In genomic region chr19:2479556-2480194, GRCh38 we compare ENCODE assay signal across 1 cellular context.
TF ChIP-seq lines count a peak whose summit lies in the region.

No MANE protein-coding gene starts in this region.

TF ChIP-seq in GM12878, 131 proteins besides CTCF, POLR2A, EP300 and RAD21 (continued from another document and continues in another):
- TF ChIP-seq CBX3 (IDR thresholded peaks at IDR 0.05; ENCODE audit: borderline replicate concordance, low read depth) (no peak), TCF7 (IDR thresholded peaks at IDR 0.05; ENCODE audit: borderline replicate concordance) (no peak), GABPA (IDR thresholded peaks at IDR 0.05; ENCODE audit: low read depth) (no peak), WRNIP1 (IDR thresholded peaks at IDR 0.05; ENCODE audit: borderline replicate concordance, low read depth, low read length) (no peak), ZBTB11 (CRISPR knock-in tag; IDR thresholded peaks at IDR 0.05) (0 out of 2 replicates have a peak, but pooled peaks have one; percentile 6), ZNF384 (IDR thresholded peaks at IDR 0.05; ENCODE audit: borderline replicate concordance, low read depth, low read length) (no peak), TCF12 (IDR thresholded peaks at IDR 0.05; ENCODE audit: low read depth, low read length) (peak; percentile 80), BACH1 (IDR thresholded peaks at IDR 0.05; ENCODE audit: borderline replicate concordance) (peak; percentile 7; the same call in 1 of the 2 replicates), TARDBP (IDR thresholded peaks at IDR 0.05; ENCODE audit: borderline replicate concordance) (no peak), HSF1 (IDR thresholded peaks at IDR 0.05; ENCODE audit: low read depth, low read length) (no peak), POLR2AphosphoS2 (IDR thresholded peaks at IDR 0.05; ENCODE audit: low read depth, low read length) (no peak), SREBF2 (IDR thresholded peaks at IDR 0.05; ENCODE audit: low read length) (no peak), ZNF207 (IDR thresholded peaks at IDR 0.05; ENCODE audit: borderline replicate concordance) (no peak), IKZF1 (conservative IDR thresholded peaks at IDR 0.05) (no peak), SMARCA5 (IDR thresholded peaks at IDR 0.05) (peak; percentile 52; the same call in 1 of the 2 replicates), BRCA1 (IDR thresholded peaks at IDR 0.05; ENCODE audit: low read depth, low read length) (no peak), SUZ12 (IDR thresholded peaks at IDR 0.05; ENCODE audit: unreplicated experiment) (no peak), BMI1 (IDR thresholded peaks at IDR 0.05; ENCODE audit: borderline replicate concordance) (no peak), ATF2 (IDR thresholded peaks at IDR 0.05; ENCODE audit: low read length) (no peak), EZH2 (IDR thresholded peaks at IDR 0.05; ENCODE audit: borderline replicate concordance, control insufficient read depth, low read depth, low read length) (no peak), NR2F1 (conservative IDR thresholded peaks at IDR 0.05) (no peak), GATAD2B (conservative IDR thresholded peaks at IDR 0.05; ENCODE audit: low read depth) (no peak), TCF3 (IDR thresholded peaks at IDR 0.05; ENCODE audit: borderline replicate concordance, insufficient read depth, low read depth, low read length) (peak; percentile 75; the same call in 1 of the 2 replicates), CREM (IDR thresholded peaks at IDR 0.05; ENCODE audit: low read depth) (no peak; the same call in 1 of the 2 replicates), SMC3 (IDR thresholded peaks at IDR 0.05; ENCODE audit: borderline replicate concordance, low read length) (peak; percentile 1; the same call in 1 of the 2 replicates), PKNOX1 (IDR thresholded peaks at IDR 0.05) (no peak; the same call in 1 of the 2 replicates), MTA3 (IDR thresholded peaks at IDR 0.05; ENCODE audit: borderline replicate concordance, low read length) (no peak), ATF7 (IDR thresholded peaks at IDR 0.05; ENCODE audit: low read depth) (0 out of 2 replicates have a peak, but pooled peaks have one; percentile 7), MEF2B (IDR thresholded peaks at IDR 0.05; ENCODE audit: partially characterized antibody, poor library complexity, severe bottlenecking) (peak; percentile 23), PAX5 (IDR thresholded peaks at IDR 0.05; ENCODE audit: borderline replicate concordance, low read depth, low read length) (peak; percentile 5; the same call in 1 of the 2 replicates), NRF1 (conservative IDR thresholded peaks at IDR 0.05; ENCODE audit: low read depth, low read length) (no peak), POLR2AphosphoS5 (IDR thresholded peaks at IDR 0.05; ENCODE audit: low read length) (peak; percentile 84), IRF5 (IDR thresholded peaks at IDR 0.05; ENCODE audit: borderline replicate concordance) (no peak), SMAD5 (IDR thresholded peaks at IDR 0.05; ENCODE audit: low read depth) (no peak), ASH2L (IDR thresholded peaks at IDR 0.05; ENCODE audit: borderline replicate concordance, low read depth) (no peak), YY1 (IDR thresholded peaks at IDR 0.05; ENCODE audit: low read depth, low read length) (no peak)
- TF ChIP-seq, protein P1, sequence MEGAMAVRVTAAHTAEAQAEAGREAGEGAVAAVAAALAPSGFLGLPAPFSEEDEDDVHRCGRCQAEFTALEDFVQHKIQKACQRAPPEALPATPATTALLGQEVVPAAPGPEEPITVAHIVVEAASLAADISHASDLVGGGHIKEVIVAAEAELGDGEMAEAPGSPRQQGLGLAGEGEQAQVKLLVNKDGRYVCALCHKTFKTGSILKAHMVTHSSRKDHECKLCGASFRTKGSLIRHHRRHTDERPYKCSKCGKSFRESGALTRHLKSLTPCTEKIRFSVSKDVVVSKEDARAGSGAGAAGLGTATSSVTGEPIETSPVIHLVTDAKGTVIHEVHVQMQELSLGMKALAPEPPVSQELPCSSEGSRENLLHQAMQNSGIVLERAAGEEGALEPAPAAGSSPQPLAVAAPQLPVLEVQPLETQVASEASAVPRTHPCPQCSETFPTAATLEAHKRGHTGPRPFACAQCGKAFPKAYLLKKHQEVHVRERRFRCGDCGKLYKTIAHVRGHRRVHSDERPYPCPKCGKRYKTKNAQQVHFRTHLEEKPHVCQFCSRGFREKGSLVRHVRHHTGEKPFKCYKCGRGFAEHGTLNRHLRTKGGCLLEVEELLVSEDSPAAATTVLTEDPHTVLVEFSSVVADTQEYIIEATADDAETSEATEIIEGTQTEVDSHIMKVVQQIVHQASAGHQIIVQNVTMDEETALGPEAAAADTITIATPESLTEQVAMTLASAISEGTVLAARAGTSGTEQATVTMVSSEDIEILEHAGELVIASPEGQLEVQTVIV (IDR thresholded peaks at IDR 0.05; ENCODE audit: borderline replicate concordance, partially characterized antibody) = no peak
- TF ChIP-seq, protein P2, sequence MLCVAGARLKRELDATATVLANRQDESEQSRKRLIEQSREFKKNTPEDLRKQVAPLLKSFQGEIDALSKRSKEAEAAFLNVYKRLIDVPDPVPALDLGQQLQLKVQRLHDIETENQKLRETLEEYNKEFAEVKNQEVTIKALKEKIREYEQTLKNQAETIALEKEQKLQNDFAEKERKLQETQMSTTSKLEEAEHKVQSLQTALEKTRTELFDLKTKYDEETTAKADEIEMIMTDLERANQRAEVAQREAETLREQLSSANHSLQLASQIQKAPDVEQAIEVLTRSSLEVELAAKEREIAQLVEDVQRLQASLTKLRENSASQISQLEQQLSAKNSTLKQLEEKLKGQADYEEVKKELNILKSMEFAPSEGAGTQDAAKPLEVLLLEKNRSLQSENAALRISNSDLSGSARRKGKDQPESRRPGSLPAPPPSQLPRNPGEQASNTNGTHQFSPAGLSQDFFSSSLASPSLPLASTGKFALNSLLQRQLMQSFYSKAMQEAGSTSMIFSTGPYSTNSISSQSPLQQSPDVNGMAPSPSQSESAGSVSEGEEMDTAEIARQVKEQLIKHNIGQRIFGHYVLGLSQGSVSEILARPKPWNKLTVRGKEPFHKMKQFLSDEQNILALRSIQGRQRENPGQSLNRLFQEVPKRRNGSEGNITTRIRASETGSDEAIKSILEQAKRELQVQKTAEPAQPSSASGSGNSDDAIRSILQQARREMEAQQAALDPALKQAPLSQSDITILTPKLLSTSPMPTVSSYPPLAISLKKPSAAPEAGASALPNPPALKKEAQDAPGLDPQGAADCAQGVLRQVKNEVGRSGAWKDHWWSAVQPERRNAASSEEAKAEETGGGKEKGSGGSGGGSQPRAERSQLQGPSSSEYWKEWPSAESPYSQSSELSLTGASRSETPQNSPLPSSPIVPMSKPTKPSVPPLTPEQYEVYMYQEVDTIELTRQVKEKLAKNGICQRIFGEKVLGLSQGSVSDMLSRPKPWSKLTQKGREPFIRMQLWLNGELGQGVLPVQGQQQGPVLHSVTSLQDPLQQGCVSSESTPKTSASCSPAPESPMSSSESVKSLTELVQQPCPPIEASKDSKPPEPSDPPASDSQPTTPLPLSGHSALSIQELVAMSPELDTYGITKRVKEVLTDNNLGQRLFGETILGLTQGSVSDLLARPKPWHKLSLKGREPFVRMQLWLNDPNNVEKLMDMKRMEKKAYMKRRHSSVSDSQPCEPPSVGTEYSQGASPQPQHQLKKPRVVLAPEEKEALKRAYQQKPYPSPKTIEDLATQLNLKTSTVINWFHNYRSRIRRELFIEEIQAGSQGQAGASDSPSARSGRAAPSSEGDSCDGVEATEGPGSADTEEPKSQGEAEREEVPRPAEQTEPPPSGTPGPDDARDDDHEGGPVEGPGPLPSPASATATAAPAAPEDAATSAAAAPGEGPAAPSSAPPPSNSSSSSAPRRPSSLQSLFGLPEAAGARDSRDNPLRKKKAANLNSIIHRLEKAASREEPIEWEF (IDR thresholded peaks at IDR 0.05; ENCODE audit: insufficient replicate concordance, low read depth, low read length) = no peak
- TF ChIP-seq, protein P3, sequence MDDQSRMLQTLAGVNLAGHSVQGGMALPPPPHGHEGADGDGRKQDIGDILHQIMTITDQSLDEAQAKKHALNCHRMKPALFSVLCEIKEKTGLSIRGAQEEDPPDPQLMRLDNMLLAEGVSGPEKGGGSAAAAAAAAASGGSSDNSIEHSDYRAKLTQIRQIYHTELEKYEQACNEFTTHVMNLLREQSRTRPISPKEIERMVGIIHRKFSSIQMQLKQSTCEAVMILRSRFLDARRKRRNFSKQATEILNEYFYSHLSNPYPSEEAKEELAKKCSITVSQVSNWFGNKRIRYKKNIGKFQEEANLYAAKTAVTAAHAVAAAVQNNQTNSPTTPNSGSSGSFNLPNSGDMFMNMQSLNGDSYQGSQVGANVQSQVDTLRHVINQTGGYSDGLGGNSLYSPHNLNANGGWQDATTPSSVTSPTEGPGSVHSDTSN (IDR thresholded peaks at IDR 0.05; ENCODE audit: insufficient replicate concordance, low read depth, low read length) = no peak
